11 cellular contexts compared by ENCODE assay signal in genomic region chr3:43531835-43532234, GRCh38.
DNase-seq lines count a peak whose midpoint lies in the region; ATAC-seq and TF ChIP-seq lines count a peak whose summit lies in the region.
"Had no signal": no experiment of that assay in that cellular context is flagged by ENCODE, and none has a peak within 500 bp of the region (broad histone marks: within the 10 kb centered on the region; RNA-seq: fewer than 3 reads in every experiment).

No MANE protein-coding gene starts in this region.

- no peak for TF ChIP-seq CTCF in AG09319 (IDR thresholded peaks at IDR 0.05; ENCODE audit: low read depth, low read length)
- no peak for TF ChIP-seq CTCF in fibroblast of the aortic adventitia (IDR thresholded peaks at IDR 0.05; ENCODE audit: insufficient read depth, low read length)

- H3K27ac Mint-ChIP-seq in activated T-cell treated with anti-CD3 and anti-CD28 coated beads, Interleukin-2, amount 50 U/mL, for 72 hours = peak overlapping the region; percentile 27
- H3K27ac Mint-ChIP-seq: activated B cell treated with CpG ODN at 0.5 μM for 24 hours had no signal

- H3K27me3 Mint-ChIP-seq in activated T-cell treated with anti-CD3 and anti-CD28 coated beads, Interleukin-2, amount 50 U/mL, for 72 hours (ENCODE audit: low read depth) = no peaks in the 10 kb centered on the region
- H3K27me3 Mint-ChIP-seq: activated B cell treated with CpG ODN at 0.5 μM for 24 hours had no signal

- peaks cover 6 to 10% of the 10 kb centered on the region in 2 donors for H3K36me3 Mint-ChIP-seq in activated T-cell treated with anti-CD3 and anti-CD28 coated beads, Interleukin-2, amount 50 U/mL, for 72 hours (ENCODE audit: insufficient read depth in 2 of 2)

- ATAC-seq in activated T-cell treated with anti-CD3 and anti-CD28 coated beads, Interleukin-2, amount 50 U/mL, for 72 hours (replicated peaks in 1 of 2) = peak; percentile 95 to 99
- ATAC-seq in HG02763 (IDR thresholded peaks at IDR 0.05; ENCODE audit: unreplicated experiment) (no peak), GM18868 (IDR thresholded peaks at IDR 0.05; ENCODE audit: unreplicated experiment) (no peak)

- DNase-seq in AG09319 (ENCODE audit: extremely low read depth, low read depth) = peak; percentile 8
- DNase-seq in GM04503 (ENCODE audit: low read depth) = peak; percentile 56
- peak; percentile 36 to 45 for DNase-seq in activated T-cell treated with anti-CD3 and anti-CD28 coated beads, Interleukin-2, amount 50 U/mL, for 72 hours
- DNase-seq in fibroblast of the aortic adventitia (ENCODE audit: low read depth) = peak; percentile 59
- no peak for DNase-seq in NCI-H187 (lab: John Stamatoyannopoulos, UW)
- no peak for DNase-seq in NK-92 treated with Interleukin-12 subunit alpha and Interleukin-12 subunit beta, amount 100 ng/mL, for 24 hours (lab: John Stamatoyannopoulos, UW)
- DNase-seq: activated B cell treated with CpG ODN at 0.5 μM for 24 hours, NCI-H69 had no signal

- peaks cover 5 to 9% of the 10 kb centered on the region in 2 donors for H3K9me3 Mint-ChIP-seq in activated T-cell treated with anti-CD3 and anti-CD28 coated beads, Interleukin-2, amount 50 U/mL, for 72 hours

- peaks cover 10% of the 10 kb centered on the region for H3K4me1 Mint-ChIP-seq in activated T-cell treated with anti-CD3 and anti-CD28 coated beads, Interleukin-2, amount 50 U/mL, for 72 hours (ENCODE audit: low read depth)
- H3K4me1 Mint-ChIP-seq: activated B cell treated with CpG ODN at 0.5 μM for 24 hours had no signal

- no peak overlapping the region for H3K4me3 Mint-ChIP-seq in activated T-cell treated with anti-CD3 and anti-CD28 coated beads, Interleukin-2, amount 50 U/mL, for 72 hours
- H3K4me3 Mint-ChIP-seq: activated B cell treated with CpG ODN at 0.5 μM for 24 hours had no signal

- no peak overlapping the region for H3K4me3 ChIP-seq in fibroblast of the aortic adventitia (ENCODE audit: low read depth, low read length)
- H3K4me3 ChIP-seq: lung had no signal

Comparison
In these comparisons a context has a peak if more than half of its experiments do, and no peak if none do; other contexts are left out.
1. DNase-seq: peak in AG09319 (single experiment), GM04503 (single experiment), activated T-cell treated with anti-CD3 and anti-CD28 coated beads, Interleukin-2, amount 50 U/mL, for 72 hours (2 of 2) and fibroblast of the aortic adventitia (single experiment); none in NCI-H187 (0 of 2) and NK-92 treated with Interleukin-12 subunit alpha and Interleukin-12 subunit beta, amount 100 ng/mL, for 24 hours (single experiment).
2. ATAC-seq: peak in activated T-cell treated with anti-CD3 and anti-CD28 coated beads, Interleukin-2, amount 50 U/mL, for 72 hours (2 of 2); none in HG02763 (single experiment) and GM18868 (single experiment).